Comparison of ENCODE assay signal across 8 cellular contexts in genomic region chr7:5834062-5834790, GRCh38. TPM values are rescaled to one million over a fixed set of nuclear protein-coding genes. Genes with fewer than 3 reads are reported as not detected.
"Had no signal": no experiment of that assay in that cellular context is flagged by ENCODE, and none has a peak within 500 bp of the region (broad histone marks: within the 10 kb centered on the region; RNA-seq: fewer than 3 reads in every experiment).

No MANE protein-coding gene starts in this region.

RNA-seq across cellular contexts. Expression of gene OCM, which starts 46.4 kb away (rescaled TPM):
- total RNA-seq: cerebellum, gastrocnemius medialis, heart right ventricle, omental fat pad, prostate gland, Right ventricle myocardium inferior, suprapubic skin, upper lobe of left lung had no signal
- polyA plus RNA-seq: heart right ventricle had no signal
